Comparison of ENCODE assay signal across 9 cellular contexts in the genomic region with DNA sequence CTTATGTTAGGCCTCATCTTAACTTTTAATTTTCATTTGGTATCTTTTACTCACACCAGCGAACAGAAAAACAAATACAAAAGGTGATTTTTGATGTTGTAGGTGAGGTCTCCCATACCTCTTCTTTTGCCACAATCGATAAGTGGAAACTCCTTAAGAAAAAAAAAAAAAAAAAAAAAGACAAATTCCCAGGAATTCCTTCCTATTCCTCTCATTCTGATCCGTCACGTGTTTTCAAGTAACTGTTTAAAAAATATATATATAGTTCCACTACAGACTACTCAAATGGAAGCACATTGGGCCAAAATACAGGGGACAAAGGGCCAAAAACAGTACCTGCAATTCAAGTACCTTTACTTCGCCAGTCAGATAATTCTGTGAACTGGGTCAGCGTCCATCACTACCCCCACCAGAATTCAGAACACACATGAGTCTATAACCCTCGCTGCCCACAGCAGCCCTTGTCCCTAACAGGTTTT. TPM values are rescaled to one million over a fixed set of nuclear protein-coding genes. Genes with fewer than 3 reads are reported as not detected.
DNase-seq lines count a peak whose midpoint lies in the region; ATAC-seq, FAIRE-seq and TF ChIP-seq lines count a peak whose summit lies in the region.
"Had no signal": no experiment of that assay in that cellular context is flagged by ENCODE, and none has a peak within 500 bp of the region (broad histone marks: within the 10 kb centered on the region; RNA-seq: fewer than 3 reads in every experiment).

No MANE protein-coding gene starts in this region.

- peak overlapping the region; percentile 65 to 89 for H3K4me3 ChIP-seq in ascending aorta
- peak overlapping the region; percentile 42 to 64 (median 63) for H3K4me3 ChIP-seq in right lobe of liver
- H3K4me3 ChIP-seq in tibial artery = peak overlapping the region; percentile 62 to 68

- peaks cover 8% of the 10 kb centered on the region for H3K36me3 Mint-ChIP-seq in activated T-cell treated with anti-CD3 and anti-CD28 coated beads, Interleukin-2, amount 50 U/mL, for 24 hours (ENCODE audit: low read depth)

- no peaks in the 10 kb centered on the region for H3K27me3 Mint-ChIP-seq in activated T-cell treated with anti-CD3 and anti-CD28 coated beads, Interleukin-2, amount 50 U/mL, for 24 hours

- no peak for FAIRE-seq in RCC 7860 (lab: Jason Lieb, UNC)

- H3K4me3 Mint-ChIP-seq in activated T-cell treated with anti-CD3 and anti-CD28 coated beads, Interleukin-2, amount 50 U/mL, for 24 hours = peak overlapping the region; percentile 85

- DNase-seq in activated T-cell treated with anti-CD3 and anti-CD28 coated beads, Interleukin-2, amount 50 U/mL, for 24 hours = no peak
- DNase-seq in activated T-cell treated with anti-CD3 and anti-CD28 coated beads, Interleukin-2, amount 50 U/mL, for 1 hour = no peak
- DNase-seq in ascending aorta (ENCODE audit: low spot score in 2 of 2) (no peak), right lobe of liver (no peak), tibial artery (no peak), RCC 7860 (ENCODE audit: low spot score) (no peak), NCI-H446 (lab: John Stamatoyannopoulos, UW) (no peak), DMS79 (lab: John Stamatoyannopoulos, UW) (no peak)

- ATAC-seq in right lobe of liver = no peak

- H3K27me3 ChIP-seq in ascending aorta = no peaks in the 10 kb centered on the region
- no peaks in the 10 kb centered on the region for H3K27me3 ChIP-seq in right lobe of liver
- no peaks in the 10 kb centered on the region for H3K27me3 ChIP-seq in tibial artery

- TF ChIP-seq CTCF in ascending aorta (IDR thresholded peaks at IDR 0.05) (no peak), right lobe of liver (IDR thresholded peaks at IDR 0.05) (no peak), tibial artery (IDR thresholded peaks at IDR 0.05) (no peak)

- TF ChIP-seq POLR2A in right lobe of liver (IDR thresholded peaks at IDR 0.05) = no peak

- 19% methylated on average over 7 of the region's 7 CpGs for WGBS in right lobe of liver (ENCODE audit: insufficient coverage, low coverage, low lambda C conversion rate, missing lambda C conversion rate)

- peaks cover 23% of the 10 kb centered on the region for H3K4me1 Mint-ChIP-seq in activated T-cell treated with anti-CD3 and anti-CD28 coated beads, Interleukin-2, amount 50 U/mL, for 24 hours (ENCODE audit: low read depth)

- H3K36me3 ChIP-seq in ascending aorta (no peaks in the 10 kb centered on the region), right lobe of liver (no peaks in the 10 kb centered on the region), tibial artery (no peaks in the 10 kb centered on the region)

- intact Hi-C loops in ascending aorta (cut with DNase I) (loop anchor here (1.0 to 2.0 kb wide), 6 partner anchors 49 to 267 kb away; partner anchors contain the start of genes NCL and PDE6D), right lobe of liver (cut with DNase I) (no loop called here), tibial artery (cut with DNase I; ENCODE audit: low total_unique reads) (loop anchor here (5.0 kb wide), 1 partner anchor 89 kb away; no protein-coding TSS in a partner anchor)

- H3K27ac ChIP-seq in ascending aorta = peak overlapping the region; percentile 82 to 84
- peak overlapping the region; percentile 42 to 80 (median 68) for H3K27ac ChIP-seq in right lobe of liver
- peak overlapping the region; percentile 85 to 88 for H3K27ac ChIP-seq in tibial artery

- H3K9me3 Mint-ChIP-seq in activated T-cell treated with anti-CD3 and anti-CD28 coated beads, Interleukin-2, amount 50 U/mL, for 24 hours = no peaks in the 10 kb centered on the region

- no peaks in the 10 kb centered on the region for H3K9me3 ChIP-seq in ascending aorta
- H3K9me3 ChIP-seq in right lobe of liver = no peaks in the 10 kb centered on the region
- H3K9me3 ChIP-seq in tibial artery = no peaks in the 10 kb centered on the region

- H3K27ac Mint-ChIP-seq in activated T-cell treated with anti-CD3 and anti-CD28 coated beads, Interleukin-2, amount 50 U/mL, for 24 hours = peak overlapping the region; percentile 98

- peaks cover 0 to 3% of the 10 kb centered on the region in 2 donors for H3K4me1 ChIP-seq in ascending aorta
- peaks cover 0 to 12% (median 0%) of the 10 kb centered on the region in 4 donors for H3K4me1 ChIP-seq in right lobe of liver
- H3K4me1 ChIP-seq in tibial artery = peaks cover 0 to 10% (median 2%) of the 10 kb centered on the region in 4 donors

RNA-seq across cellular contexts. Expression of gene NMUR1, which starts 16.5 kb away (rescaled TPM):
- total RNA-seq in ascending aorta (1.8 TPM), right lobe of liver (under 1 TPM; 0.11 to 0.66 (median 0.36) TPM)
- total RNA-seq: glomerular endothelial cell had no signal

RNA-seq across cellular contexts. Expression of gene NCL, which starts 49.5 kb away (rescaled TPM):
- total RNA-seq in ascending aorta (136 TPM), right lobe of liver (100 to 1,000 TPM in 5 of 6 experiments, 10 to 100 TPM in 1; 78.8 to 203 (median 146) TPM)

Comparison
In these comparisons a context has a peak if more than half of its experiments do, and no peak if none do; other contexts are left out.
1. intact Hi-C loops: an anchor here in ascending aorta (1.0 to 2.0 kb wide) and tibial artery (5.0 kb wide); none called in right lobe of liver.